17 cellular contexts compared by ENCODE assay signal in the genomic region with DNA sequence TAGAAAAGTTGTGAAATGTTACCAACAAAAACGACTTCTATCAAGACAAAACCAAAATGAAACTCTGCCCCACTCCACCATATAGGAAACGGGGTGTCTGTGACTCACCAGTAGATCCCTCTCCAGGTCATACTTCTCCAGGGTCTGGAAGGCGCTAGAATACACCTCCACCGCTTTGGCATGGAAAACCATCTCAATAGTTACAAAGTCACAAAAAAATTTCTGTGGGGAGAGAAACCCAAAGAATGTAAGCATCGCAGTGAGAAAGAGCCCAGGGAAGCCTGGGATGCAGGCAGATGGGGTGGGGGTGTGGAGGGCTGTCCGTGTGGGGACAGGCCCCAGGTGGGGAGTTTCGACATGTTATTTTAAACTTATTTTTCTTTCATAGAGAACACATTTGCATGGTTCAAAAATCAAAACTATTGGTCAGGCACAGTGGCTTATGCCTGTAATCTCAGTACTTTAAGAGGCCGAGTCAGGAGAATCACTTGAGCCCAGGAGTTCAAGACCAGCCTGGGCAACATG. TPM values are rescaled to one million over a fixed set of nuclear protein-coding genes. Genes with fewer than 3 reads are reported as not detected.
DNase-seq lines count a peak whose midpoint lies in the region; ATAC-seq and TF ChIP-seq lines count a peak whose summit lies in the region.
"Had no signal": no experiment of that assay in that cellular context is flagged by ENCODE, and none has a peak within 500 bp of the region (broad histone marks: within the 10 kb centered on the region; RNA-seq: fewer than 3 reads in every experiment).

No MANE protein-coding gene starts in this region.

- H3K4me3 Mint-ChIP-seq in dendritic cell treated with granulocyte-macrophage colony-stimulating factor and Interleukin-4, amounts not matched to agents 40 ng/mL and 50 ng/mL, for 4 days, result no peak overlapping the region

- no peaks in the 10 kb centered on the region for H3K36me3 Mint-ChIP-seq in dendritic cell treated with granulocyte-macrophage colony-stimulating factor and Interleukin-4, amounts not matched to agents 40 ng/mL and 50 ng/mL, for 4 days (ENCODE audit: low read depth)

- H3K4me2 ChIP-seq in PC-9, result no peak overlapping the region

- DNase-seq in Right ventricle myocardium inferior (ENCODE audit: missing footprints) (peak; percentile 25), Right ventricle myocardium superior (no peak), MV-4-11 (lab: John Stamatoyannopoulos, UW) (peak; percentile 62), PC-9 (no peak), lower lobe of right lung (no peak), T1000 (lab: John Stamatoyannopoulos, UW) (no peak)
- DNase-seq: AML-193, DMS79 treated with DMSO at 0.1 percent for 48 hours, Karpas-422, MM.1S, NCI-H1930, NCI-H526 treated with DMSO at 0.1 percent for 48 hours, PC-3 had no signal

- peaks cover 7% of the 10 kb centered on the region for H3K27me3 Mint-ChIP-seq in dendritic cell treated with granulocyte-macrophage colony-stimulating factor and Interleukin-4, amounts not matched to agents 40 ng/mL and 50 ng/mL, for 4 days

- H3K27ac ChIP-seq in PC-9, result no peak overlapping the region
- H3K27ac ChIP-seq in lower lobe of right lung, result no peak overlapping the region
- H3K27ac ChIP-seq: SK-N-MC had no signal

- H3K9me3 ChIP-seq in PC-9 (ENCODE audit: insufficient read depth, low read depth) (no peaks in the 10 kb centered on the region), lower lobe of right lung (no peaks in the 10 kb centered on the region)
- H3K9me3 ChIP-seq: HAP-1 had no signal

- H3K9me3 Mint-ChIP-seq in dendritic cell treated with granulocyte-macrophage colony-stimulating factor and Interleukin-4, amounts not matched to agents 40 ng/mL and 50 ng/mL, for 4 days, result no peaks in the 10 kb centered on the region

- H3K4me3 ChIP-seq in PC-9 (no peak overlapping the region), lower lobe of right lung (no peak overlapping the region)
- H3K4me3 ChIP-seq: HAP-1, SK-N-MC had no signal

- no peaks in the 10 kb centered on the region for H3K9me2 ChIP-seq in PC-9 (ENCODE audit: insufficient read depth)

- H3F3A ChIP-seq in PC-9 (ENCODE audit: insufficient read depth, low read depth), result no peaks in the 10 kb centered on the region

- H3K4me1 ChIP-seq in PC-9 (replicated peaks; ENCODE audit: insufficient read depth) (no peaks in the 10 kb centered on the region), lower lobe of right lung (peaks cover 10% of the 10 kb centered on the region)

- no peak for ATAC-seq in Right ventricle myocardium inferior
- no peak for ATAC-seq in Right ventricle myocardium superior (ENCODE audit: poor library complexity)
- no peak for ATAC-seq in lower lobe of right lung
- ATAC-seq: PC-3 had no signal

- peaks cover 53% of the 10 kb centered on the region for H3K4me1 Mint-ChIP-seq in dendritic cell treated with granulocyte-macrophage colony-stimulating factor and Interleukin-4, amounts not matched to agents 40 ng/mL and 50 ng/mL, for 4 days (ENCODE audit: low read depth)

- POLR2A ChIA-PET in PC-9 (lab: Charles Lee; ENCODE audit: unreplicated experiment), result no interaction called here

- H4K20me1 ChIP-seq in PC-9 (ENCODE audit: insufficient read depth), result no peaks in the 10 kb centered on the region; the same call in 1 of the 2 replicates

- H2AFZ ChIP-seq in PC-9, result no peak overlapping the region

- H3K27ac Mint-ChIP-seq in dendritic cell treated with granulocyte-macrophage colony-stimulating factor and Interleukin-4, amounts not matched to agents 40 ng/mL and 50 ng/mL, for 4 days, result peak overlapping the region; percentile 1

- H3K36me3 ChIP-seq in PC-9 (ENCODE audit: low read depth) (no peaks in the 10 kb centered on the region), lower lobe of right lung (no peaks in the 10 kb centered on the region)
- H3K36me3 ChIP-seq: HAP-1 had no signal

- H3K27me3 ChIP-seq in PC-9 (ENCODE audit: insufficient read depth, low read depth) (peaks cover 20% of the 10 kb centered on the region), lower lobe of right lung (ENCODE audit: low read depth) (peaks cover 5% of the 10 kb centered on the region)

- no peak for TF ChIP-seq CTCF in PC-9 (conservative IDR thresholded peaks at IDR 0.05)
- no peak for TF ChIP-seq CTCF in lower lobe of right lung (IDR thresholded peaks at IDR 0.05)

- CTCF ChIA-PET in PC-9 (lab: Charles Lee), result interaction anchor here (0.6 kb wide), 1 partner anchor 150 kb away, joined by 3 read pairs; no protein-coding TSS in a partner anchor

- no TSS peak for BruUV-seq in PC-9 (replicated peaks; lab: Mats Ljungman, UMichigan)

- intact Hi-C loops in Right ventricle myocardium inferior (cut with DNase I) (no loop called here), Right ventricle myocardium superior (cut with DNase I) (no loop called here), PC-9 (cut with micrococcal nuclease; ENCODE audit: unreplicated experiment) (no loop called here), lower lobe of right lung (cut with DNase I) (no loop called here)
- intact Hi-C loops in dendritic cell treated with granulocyte-macrophage colony-stimulating factor and Interleukin-4, amounts not matched to agents 40 ng/mL and 50 ng/mL, for 4 days (cut with micrococcal nuclease), result no loop called here

- H3K79me2 ChIP-seq in PC-9 (ENCODE audit: low read depth), result no peaks in the 10 kb centered on the region

RNA-seq across cellular contexts. Expression of a gene that starts 10.1 kb away (rescaled TPM):
- total RNA-seq in Right ventricle myocardium inferior, result not detected
- not detected for total RNA-seq in Right ventricle myocardium superior
- total RNA-seq in PC-9 (2021), result not detected in 2 replicates
- total RNA-seq in lower lobe of right lung, result 12.8 TPM
- total RNA-seq: HT-29, PC-3 had no signal

Comparison
In these comparisons a context has a peak if more than half of its experiments do, and no peak if none do; other contexts are left out.
1. DNase-seq: peak in Right ventricle myocardium inferior (single experiment) and MV-4-11 (single experiment); none in Right ventricle myocardium superior (single experiment), PC-9 (0 of 2), lower lobe of right lung (single experiment) and T1000 (single experiment).
2. RNA of a gene that starts 10.1 kb away (total RNA-seq): 12.8 TPM in lower lobe of right lung (single experiment); not detected in Right ventricle myocardium inferior (single experiment), not detected in Right ventricle myocardium superior (single experiment) and not detected in PC-9; every median in the first group is over 10 times any median in the second.